18 cellular contexts compared by ENCODE assay signal in genomic region chr16:1528921-1529537, GRCh38. TPM values are rescaled to one million over a fixed set of nuclear protein-coding genes. Genes with fewer than 3 reads are reported as not detected.
DNase-seq lines count a peak whose midpoint lies in the region; ATAC-seq and TF ChIP-seq lines count a peak whose summit lies in the region.
"Had no signal": no experiment of that assay in that cellular context is flagged by ENCODE, and none has a peak within 500 bp of the region (broad histone marks: within the 10 kb centered on the region; RNA-seq: fewer than 3 reads in every experiment).

No MANE protein-coding gene starts in this region.

- TF ChIP-seq POLR2A in vagina (IDR thresholded peaks at IDR 0.05): no peak

- no peak overlapping the region for H3K4me3 ChIP-seq in vagina
- H3K4me3 ChIP-seq: BLaER1 treated with 17β-estradiol and CSF1 and Interleukin-3, amounts not matched to agents 10 nM and 100 nM; PC-9 had no signal

- no peaks in the 10 kb centered on the region for H3K36me3 Mint-ChIP-seq in T-helper 2 cell treated with Interferon-gamma antibody and Interleukin-4, amounts not matched to agents 5 μg/mL and 100 μg/mL, for 36 hours (ENCODE audit: low read depth)
- H3K36me3 Mint-ChIP-seq in natural killer cell treated with Interleukin-12 subunit alpha and Interleukin-12 subunit beta and Interleukin-15 and Interleukin-18, amount 100 ng/mL, for 72 hours: no peaks in the 10 kb centered on the region
- H3K36me3 Mint-ChIP-seq in natural killer cell: no peaks in the 10 kb centered on the region
- H3K36me3 Mint-ChIP-seq in mesothelial cell of epicardium: peaks cover under 1% of the 10 kb centered on the region

- peak overlapping the region; percentile 91 for H3K27ac ChIP-seq in vagina
- H3K27ac ChIP-seq: 22Rv1; BLaER1 treated with 17β-estradiol and CSF1 and Interleukin-3, amounts not matched to agents 10 nM and 100 nM; PC-9 had no signal

- H3K4me1 ChIP-seq in vagina: peaks cover 67% of the 10 kb centered on the region
- H3K4me1 ChIP-seq: Caco-2 had no signal

- H3K9me3 Mint-ChIP-seq in T-helper 2 cell treated with Interferon-gamma antibody and Interleukin-4, amounts not matched to agents 5 μg/mL and 100 μg/mL, for 36 hours: no peaks in the 10 kb centered on the region
- H3K9me3 Mint-ChIP-seq in natural killer cell treated with Interleukin-12 subunit alpha and Interleukin-12 subunit beta and Interleukin-15 and Interleukin-18, amount 100 ng/mL, for 72 hours: no peaks in the 10 kb centered on the region
- H3K9me3 Mint-ChIP-seq in natural killer cell: no peaks in the 10 kb centered on the region
- H3K9me3 Mint-ChIP-seq in mesothelial cell of epicardium: no peaks in the 10 kb centered on the region

- H3K27me3 Mint-ChIP-seq in T-helper 2 cell treated with Interferon-gamma antibody and Interleukin-4, amounts not matched to agents 5 μg/mL and 100 μg/mL, for 36 hours (ENCODE audit: low read depth): no peaks in the 10 kb centered on the region
- H3K27me3 Mint-ChIP-seq in natural killer cell treated with Interleukin-12 subunit alpha and Interleukin-12 subunit beta and Interleukin-15 and Interleukin-18, amount 100 ng/mL, for 72 hours: no peaks in the 10 kb centered on the region
- H3K27me3 Mint-ChIP-seq in natural killer cell (ENCODE audit: low read depth in 2 of 2) (no peaks in the 10 kb centered on the region), mesothelial cell of epicardium (ENCODE audit: low read depth) (no peaks in the 10 kb centered on the region)

- peaks cover 14% of the 10 kb centered on the region for H3K4me1 Mint-ChIP-seq in T-helper 2 cell treated with Interferon-gamma antibody and Interleukin-4, amounts not matched to agents 5 μg/mL and 100 μg/mL, for 36 hours (ENCODE audit: low read depth)
- peaks cover 0 to 2% of the 10 kb centered on the region in 2 donors for H3K4me1 Mint-ChIP-seq in natural killer cell treated with Interleukin-12 subunit alpha and Interleukin-12 subunit beta and Interleukin-15 and Interleukin-18, amount 100 ng/mL, for 72 hours (ENCODE audit: low read depth in 2 of 2)
- H3K4me1 Mint-ChIP-seq in natural killer cell (no peaks in the 10 kb centered on the region), mesothelial cell of epicardium (peaks cover 51% of the 10 kb centered on the region)

- no peak overlapping the region for H3K4me3 Mint-ChIP-seq in T-helper 2 cell treated with Interferon-gamma antibody and Interleukin-4, amounts not matched to agents 5 μg/mL and 100 μg/mL, for 36 hours
- H3K4me3 Mint-ChIP-seq in natural killer cell treated with Interleukin-12 subunit alpha and Interleukin-12 subunit beta and Interleukin-15 and Interleukin-18, amount 100 ng/mL, for 72 hours: no peak overlapping the region
- H3K4me3 Mint-ChIP-seq in natural killer cell (no peak overlapping the region), mesothelial cell of epicardium (no peak overlapping the region)

- no peak for DNase-seq in T-helper 2 cell treated with Interferon-gamma antibody and Interleukin-4, amounts not matched to agents 5 μg/mL and 100 μg/mL, for 36 hours (ENCODE audit: low spot score)
- DNase-seq in T-helper 2 cell (no peak), natural killer cell (no peak), mesothelial cell of epicardium (ENCODE audit: low spot score in 2 of 2, unreplicated experiment in 2 of 2) (no peak), vagina (ENCODE audit: extremely low spot score in 2 of 2) (no peak), NOMO-1 (lab: John Stamatoyannopoulos, UW; ENCODE audit: unreplicated experiment in 2 of 2) (no peak)
- peak; percentile 60 for DNase-seq in natural killer cell treated with Interleukin-12 subunit alpha and Interleukin-12 subunit beta and Interleukin-15 and Interleukin-18, amount 100 ng/mL, for 72 hours (ENCODE audit: low spot score)
- DNase-seq: Caco-2, HCEC 1CT, Kasumi-1, NCI-H1105 treated with DMSO at 0.1 percent for 48 hours, NCI-H187 treated with DMSO at 0.1 percent for 48 hours, NCI-H446, NCI-H748 treated with DMSO at 0.1 percent for 48 hours, PC-9 had no signal

- peak overlapping the region; percentile 53 for H3K27ac Mint-ChIP-seq in T-helper 2 cell treated with Interferon-gamma antibody and Interleukin-4, amounts not matched to agents 5 μg/mL and 100 μg/mL, for 36 hours
- no peak overlapping the region for H3K27ac Mint-ChIP-seq in natural killer cell treated with Interleukin-12 subunit alpha and Interleukin-12 subunit beta and Interleukin-15 and Interleukin-18, amount 100 ng/mL, for 72 hours
- H3K27ac Mint-ChIP-seq in natural killer cell: no peak overlapping the region
- peak overlapping the region; percentile 89 for H3K27ac Mint-ChIP-seq in mesothelial cell of epicardium

- no peak for TF ChIP-seq CTCF in natural killer cell (IDR thresholded peaks at IDR 0.05)
- no peak for TF ChIP-seq CTCF in mesothelial cell of epicardium (IDR thresholded peaks at IDR 0.05; ENCODE audit: unreplicated experiment)
- no peak for TF ChIP-seq CTCF in vagina (IDR thresholded peaks at IDR 0.05)

- no peaks in the 10 kb centered on the region for H3K36me3 ChIP-seq in vagina
- H3K36me3 ChIP-seq: BLaER1 treated with 17β-estradiol and CSF1 and Interleukin-3, amounts not matched to agents 10 nM and 100 nM had no signal

- no peaks in the 10 kb centered on the region for H3K27me3 ChIP-seq in vagina

- ATAC-seq in natural killer cell treated with Interleukin-12 subunit alpha and Interleukin-12 subunit beta and Interleukin-15 and Interleukin-18, amount 100 ng/mL, for 72 hours: no peak
- ATAC-seq in natural killer cell: no peak
- ATAC-seq in HG02970 (IDR thresholded peaks at IDR 0.05; ENCODE audit: low FRiP score, unreplicated experiment): no peak

- no peaks in the 10 kb centered on the region for H3K9me3 ChIP-seq in vagina
- H3K9me3 ChIP-seq: BLaER1 treated with 17β-estradiol and CSF1 and Interleukin-3, amounts not matched to agents 10 nM and 100 nM; Caco-2 had no signal

- intact Hi-C loops in natural killer cell (cut with micrococcal nuclease): no loop called here
- intact Hi-C loops in vagina (cut with DNase I): no loop called here

RNA-seq across cellular contexts. Expression of gene TMEM204, which starts 4.4 kb away (rescaled TPM):
- 10 to 100 TPM in 1 of 2 donors, 1 to 10 TPM in 1; 2.8 to 10.7 TPM for total RNA-seq in natural killer cell treated with Interleukin-12 subunit alpha and Interleukin-12 subunit beta and Interleukin-15 and Interleukin-18, amount 100 ng/mL, for 72 hours
- total RNA-seq in natural killer cell: 10 to 100 TPM in 1 of 3 donors, 1 to 10 TPM in 2; 3.3 to 14.1 (median 7.8) TPM
- total RNA-seq in mesothelial cell of epicardium: 6.6 to 7.7 TPM (median 6.9 TPM) in 3 replicates
- total RNA-seq in vagina: 33.1 TPM
- total RNA-seq: Caco-2, PC-9 had no signal

RNA-seq across cellular contexts. Expression of gene TELO2, which starts 35.9 kb away (rescaled TPM):
- 100 to 1,000 TPM in 1 of 2 donors, 10 to 100 TPM in 1; 55.5 to 156 TPM for total RNA-seq in natural killer cell treated with Interleukin-12 subunit alpha and Interleukin-12 subunit beta and Interleukin-15 and Interleukin-18, amount 100 ng/mL, for 72 hours
- 10 to 100 TPM; 45.5 to 50.0 (median 46.5) TPM for total RNA-seq in natural killer cell
- 66.7 to 70.2 TPM (median 69.8 TPM) in 3 replicates for total RNA-seq in mesothelial cell of epicardium
- total RNA-seq in vagina: 23.8 TPM

RNA-seq across cellular contexts. Expression of gene PTX4, which starts 40.3 kb away (rescaled TPM):
- under 1 TPM in 1 of 2 donors, not detected in 1; 0.39 TPM for total RNA-seq in natural killer cell treated with Interleukin-12 subunit alpha and Interleukin-12 subunit beta and Interleukin-15 and Interleukin-18, amount 100 ng/mL, for 72 hours
- under 1 TPM in 1 of 3 donors, not detected in 2; 0.31 TPM for total RNA-seq in natural killer cell
- total RNA-seq in mesothelial cell of epicardium: not detected in 3 replicates
- not detected for total RNA-seq in vagina
- total RNA-seq: Caco-2 had no signal

RNA-seq across cellular contexts. Expression of gene CLCN7, which starts 54.2 kb away (rescaled TPM):
- total RNA-seq in natural killer cell treated with Interleukin-12 subunit alpha and Interleukin-12 subunit beta and Interleukin-15 and Interleukin-18, amount 100 ng/mL, for 72 hours: 10 to 100 TPM; 52.2 to 73.5 TPM
- total RNA-seq in natural killer cell: 100 to 1,000 TPM; 117 to 125 (median 118) TPM
- 94.5 to 96.1 TPM (median 94.6 TPM) in 3 replicates for total RNA-seq in mesothelial cell of epicardium
- 49.8 TPM for total RNA-seq in vagina

Comparison
In these comparisons a context has a peak if more than half of its experiments do, and no peak if none do; other contexts are left out.
1. H3K27ac Mint-ChIP-seq: peak in T-helper 2 cell treated with Interferon-gamma antibody and Interleukin-4, amounts not matched to agents 5 μg/mL and 100 μg/mL, for 36 hours (single experiment) and mesothelial cell of epicardium (single experiment); none in natural killer cell treated with Interleukin-12 subunit alpha and Interleukin-12 subunit beta and Interleukin-15 and Interleukin-18, amount 100 ng/mL, for 72 hours (0 of 2) and natural killer cell (0 of 2).